ENCODE assay signal across 1 cellular context in genomic region chr20:38434310-38434741, GRCh38.
TF ChIP-seq lines count a peak whose summit lies in the region.

No MANE protein-coding gene starts in this region.

TF ChIP-seq in SK-N-SH treated with all-trans-retinoic acid at 6 μM for 48 hours, 23 proteins besides CTCF, POLR2A, EP300 and RAD21 (continued from another document):
- TF ChIP-seq CREB5 (CRISPR knock-in tag; IDR thresholded peaks at IDR 0.05; ENCODE audit: low read depth) (no peak), POU6F1 (CRISPR knock-in tag; IDR thresholded peaks at IDR 0.05; ENCODE audit: borderline replicate concordance, low read depth) (no peak), TCF4 (CRISPR knock-in tag; IDR thresholded peaks at IDR 0.05; ENCODE audit: borderline replicate concordance) (no peak), PATZ1 (CRISPR knock-in tag; IDR thresholded peaks at IDR 0.05; ENCODE audit: borderline replicate concordance) (no peak)
